ENCODE assay signal across 8 cellular contexts in the genomic region with DNA sequence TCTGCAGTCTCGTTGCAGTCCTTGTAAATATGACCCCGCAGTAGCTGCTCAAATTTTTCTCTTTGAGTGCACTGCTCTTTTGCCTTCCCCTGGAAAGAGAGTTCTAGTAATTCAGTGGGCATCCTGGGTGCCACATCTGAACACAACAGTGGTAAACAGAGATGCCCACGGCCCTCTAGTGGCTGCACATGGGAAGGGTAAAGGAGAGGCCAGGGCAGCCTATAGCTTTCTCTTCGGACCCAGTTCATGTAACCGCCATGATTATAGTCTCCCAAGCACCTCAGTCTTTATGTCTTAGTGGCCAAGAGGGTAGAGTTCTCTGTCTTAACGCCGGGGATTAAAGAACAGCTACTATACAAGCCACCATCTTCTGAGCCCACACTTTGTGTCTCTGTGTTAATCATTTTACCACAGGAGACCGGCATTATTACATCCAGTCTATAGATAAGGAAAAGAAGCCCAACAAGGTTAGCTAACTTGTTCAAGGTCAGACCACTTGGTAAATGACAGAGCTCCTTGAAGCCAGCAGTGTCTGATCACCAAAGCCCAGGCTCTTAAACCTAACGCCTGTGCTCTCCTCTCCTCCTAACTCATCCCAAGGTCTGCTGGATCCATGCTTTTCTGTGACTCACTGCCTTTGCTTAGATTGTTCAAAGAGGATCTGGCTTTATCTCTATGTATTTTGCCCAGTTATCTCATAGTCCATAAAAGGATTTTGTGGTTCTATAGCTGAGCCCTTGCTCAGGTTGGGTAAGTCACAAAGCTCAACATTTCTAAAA.
DNase-seq lines count a peak whose midpoint lies in the region; ATAC-seq and TF ChIP-seq lines count a peak whose summit lies in the region.

No MANE protein-coding gene starts in this region.

- no peak overlapping the region for H2AFZ ChIP-seq in smooth muscle cell (ENCODE audit: low read depth)

- no peaks in the 10 kb centered on the region for H3K27me3 ChIP-seq in smooth muscle cell (ENCODE audit: low read depth)

- H3K79me2 ChIP-seq in smooth muscle cell (ENCODE audit: low read depth), result no peaks in the 10 kb centered on the region

- H3K4me3 ChIP-seq in foreskin fibroblast (ENCODE audit: low read depth in 1 of 2, low read length in 2 of 2) (no peak overlapping the region), smooth muscle cell (no peak overlapping the region)

- H3K9me3 ChIP-seq in smooth muscle cell (replicated peaks; ENCODE audit: low read depth), result no peaks in the 10 kb centered on the region

- H3K4me2 ChIP-seq in smooth muscle cell, result no peak overlapping the region

- no peak overlapping the region for H3K9ac ChIP-seq in smooth muscle cell (ENCODE audit: low read depth)

- peak; percentile 23 for DNase-seq in 8988T
- DNase-seq in GM13976 (ENCODE audit: low spot score), result peak; percentile 44
- peak; percentile 39 for DNase-seq in NCI-H2171 (lab: John Stamatoyannopoulos, UW)
- peak; percentile 30 for DNase-seq in activated CD8-positive, alpha-beta memory T cell treated with anti-CD3 and anti-CD28 coated beads, Interleukin-2, amount 50 U/mL, for 4 hours
- DNase-seq in foreskin fibroblast, result peak; percentile 9 to 69
- no peak for DNase-seq in smooth muscle cell (lab: John Stamatoyannopoulos, UW; ENCODE audit: unreplicated experiment)
- DNase-seq in cortex of kidney (lab: John Stamatoyannopoulos, UW), result no peak

- in situ Hi-C loops in GM13976 (cut with MboI; ENCODE audit: low sequenced_read_pairs, unreplicated experiment), result loop anchor here (25.0 kb wide), 1 partner anchor 484 kb away; the partner anchor contains the start of genes ESF1 and NDUFAF5

- no peaks in the 10 kb centered on the region for H3K4me1 ChIP-seq in smooth muscle cell (ENCODE audit: low read depth)

- H3K27ac ChIP-seq in smooth muscle cell (ENCODE audit: low read depth), result no peak overlapping the region

- H3F3A ChIP-seq in smooth muscle cell (ENCODE audit: low read depth), result no peaks in the 10 kb centered on the region

- ATAC-seq in HG02870 (IDR thresholded peaks at IDR 0.05; ENCODE audit: unreplicated experiment), result peak; percentile 85

- H3K36me3 ChIP-seq in smooth muscle cell (ENCODE audit: low read depth), result no peaks in the 10 kb centered on the region

- 31% methylated on average over 9 of the region's 9 CpGs for WGBS in smooth muscle cell (ENCODE audit: low lambda C conversion rate)

- TF ChIP-seq CTCF in GM13976 (IDR thresholded peaks at IDR 0.05; ENCODE audit: borderline replicate concordance, control extremely low read depth, extremely low read depth, insufficient read depth, missing control alignments) (peak; percentile 47), foreskin fibroblast (IDR thresholded peaks at IDR 0.05; ENCODE audit: low read depth, low read length) (peak; percentile 62), smooth muscle cell (IDR thresholded peaks at IDR 0.05; ENCODE audit: borderline replicate concordance, insufficient read depth, poor library complexity, severe bottlenecking) (peak; percentile 56)

- H4K20me1 ChIP-seq in smooth muscle cell (ENCODE audit: low read depth), result no peaks in the 10 kb centered on the region

Comparison
In these comparisons a context has a peak if more than half of its experiments do, and no peak if none do; other contexts are left out.
1. DNase-seq: peak in 8988T (single experiment), GM13976 (single experiment), NCI-H2171 (single experiment), activated CD8-positive, alpha-beta memory T cell treated with anti-CD3 and anti-CD28 coated beads, Interleukin-2, amount 50 U/mL, for 4 hours (single experiment) and foreskin fibroblast (2 of 2); none in smooth muscle cell (single experiment) and cortex of kidney (single experiment).
2. Peak in every context shown above with its lines, with median percentiles within 50 percentile points of each other: CTCF ChIP-seq.